In genomic region chr5:125815-126214, GRCh38 we compare ENCODE assay signal across 19 cellular contexts. TPM values are rescaled to one million over a fixed set of nuclear protein-coding genes. Genes with fewer than 3 reads are reported as not detected.
"Had no signal": no experiment of that assay in that cellular context is flagged by ENCODE, and none has a peak within 500 bp of the region (broad histone marks: within the 10 kb centered on the region; RNA-seq: fewer than 3 reads in every experiment).

No MANE protein-coding gene starts in this region.

- H3K9me3 ChIP-seq: colonic mucosa, mucosa of descending colon, neutrophil had no signal

- H3K27ac ChIP-seq: colonic mucosa, hepatocyte, neutrophil, ovary, stomach, thoracic aorta, transverse colon had no signal

- H3K4me1 ChIP-seq: colonic mucosa, stomach, transverse colon had no signal

- H3K4me3 Mint-ChIP-seq: naive thymus-derived CD8-positive, alpha-beta T cell had no signal

- DNase-seq: colonic mucosa; dermis blood vessel endothelial cell; foreskin melanocyte; head of caudate nucleus; kidney glomerular epithelial cell; mammary epithelial cell; mucosa of descending colon; naive thymus-derived CD8-positive, alpha-beta T cell; ovary; right cardiac atrium; small intestine; stimulated activated CD4-positive, alpha-beta T cell treated with anti-CD3 and anti-CD28 coated beads, Interleukin-12 subunit alpha, Interleukin-12 subunit beta, amount 100 ng/mL, for 4 hours; stimulated activated naive CD4-positive, alpha-beta T cell; stomach; substantia nigra; transverse colon had no signal

- H3K36me3 ChIP-seq: colonic mucosa, neutrophil, ovary, stomach, thoracic aorta, transverse colon had no signal

- ATAC-seq: mucosa of descending colon; naive thymus-derived CD8-positive, alpha-beta T cell; right cardiac atrium had no signal

- H3K27me3 ChIP-seq: colonic mucosa, hepatocyte, neutrophil, ovary had no signal

- H3K4me1 Mint-ChIP-seq: naive thymus-derived CD8-positive, alpha-beta T cell had no signal

- H3K4me3 ChIP-seq: colonic mucosa, mucosa of descending colon, ovary, stomach, thoracic aorta, transverse colon had no signal

RNA-seq across cellular contexts. Expression of gene PLEKHG4B, which starts 33.8 kb away (rescaled TPM):
- total RNA-seq: dermis blood vessel endothelial cell; naive thymus-derived CD8-positive, alpha-beta T cell had no signal
